In genomic region chr12:92444763-92445162, GRCh38 we compare ENCODE assay signal across 1 cellular context.
TF ChIP-seq lines count a peak whose summit lies in the region.

No MANE protein-coding gene starts in this region.

TF ChIP-seq in GM12878, 131 proteins besides CTCF, POLR2A, EP300 and RAD21 (continued from another document):
- TF ChIP-seq ZBTB11 (CRISPR knock-in tag; IDR thresholded peaks at IDR 0.05) (no peak), FOXK2 (IDR thresholded peaks at IDR 0.05) (no peak), PAX5 (IDR thresholded peaks at IDR 0.05; ENCODE audit: borderline replicate concordance, low read depth, low read length) (no peak), SPI1 (IDR thresholded peaks at IDR 0.05; ENCODE audit: borderline replicate concordance, insufficient read depth, low read depth, low read length) (0 out of 2 replicates have a peak, but pooled peaks have one; percentile 19), SIX5 (IDR thresholded peaks at IDR 0.05; ENCODE audit: low read depth, low read length, severe bottlenecking) (no peak), ZNF207 (IDR thresholded peaks at IDR 0.05; ENCODE audit: borderline replicate concordance) (no peak), STAT3 (IDR thresholded peaks at IDR 0.05; ENCODE audit: low read depth, low read length) (no peak), ETV6 (conservative IDR thresholded peaks at IDR 0.05 in 1 of 2, IDR thresholded peaks at IDR 0.05 in 1 of 2; ENCODE audit: borderline replicate concordance in 1 of 2, low read depth in 1 of 2) (no peak), CREB1 (IDR thresholded peaks at IDR 0.05; ENCODE audit: low read depth) (0 out of 2 replicates have a peak, but pooled peaks have one; percentile 12), ZNF592 (IDR thresholded peaks at IDR 0.05) (no peak; the same call in 1 of the 2 replicates), ZBTB4 (CRISPR knock-in tag; IDR thresholded peaks at IDR 0.05) (0 out of 2 replicates have a peak, but pooled peaks have one; percentile 57), KAT2A (conservative IDR thresholded peaks at IDR 0.05; ENCODE audit: control insufficient read depth, low read depth, low read length) (no peak), MYC (IDR thresholded peaks at IDR 0.05; ENCODE audit: insufficient read depth, insufficient read length, insufficient replicate concordance, low read length, severe bottlenecking) (no peak), SMARCA5 (IDR thresholded peaks at IDR 0.05) (no peak), TCF3 (IDR thresholded peaks at IDR 0.05; ENCODE audit: borderline replicate concordance, insufficient read depth, low read depth, low read length) (no peak), MXI1 (IDR thresholded peaks at IDR 0.05; ENCODE audit: low read depth, low read length) (0 out of 2 replicates have a peak, but pooled peaks have one; percentile 10), PKNOX1 (IDR thresholded peaks at IDR 0.05) (0 out of 2 replicates have a peak, but pooled peaks have one; percentile 4), E2F8 (IDR thresholded peaks at IDR 0.05; ENCODE audit: low read depth, partially characterized antibody) (no peak), POLR2AphosphoS5 (IDR thresholded peaks at IDR 0.05; ENCODE audit: low read length) (peak; percentile 61; the same call in 1 of the 2 replicates)
